Comparison of ENCODE assay signal across 10 cellular contexts in genomic region chr15:40281057-40281850, GRCh38. TPM values are rescaled to one million over a fixed set of nuclear protein-coding genes. Genes with fewer than 3 reads are reported as not detected.
DNase-seq lines count a peak whose midpoint lies in the region; ATAC-seq and TF ChIP-seq lines count a peak whose summit lies in the region.
"Had no signal": no experiment of that assay in that cellular context is flagged by ENCODE, and none has a peak within 500 bp of the region (broad histone marks: within the 10 kb centered on the region; RNA-seq: fewer than 3 reads in every experiment).

No MANE protein-coding gene starts in this region.

- DNase-seq in activated T-cell treated with anti-CD3 and anti-CD28 coated beads, Interleukin-2, amount 50 U/mL, for 4 hours: no peak
- DNase-seq in activated T-cell treated with anti-CD3 and anti-CD28 coated beads for 4 hours (no peak), immature natural killer cell (no peak), suprapubic skin (ENCODE audit: low spot score in 2 of 2) (no peak), NCI-H1092 (lab: John Stamatoyannopoulos, UW) (no peak), GM10248 (ENCODE audit: extremely low spot score) (no peak)
- DNase-seq in activated CD8-positive, alpha-beta T cell treated with anti-CD3 and anti-CD28 coated beads for 36 hours: no peak
- DNase-seq: stimulated activated CD4-positive, alpha-beta T cell treated with anti-CD3 and anti-CD28 coated beads, Interleukin-4, amount 100 ng/mL, for 24 hours had no signal

- WGBS in suprapubic skin: 66% methylated on average over 16 of the region's 47 CpGs

- peaks cover 52% of the 10 kb centered on the region for H3K4me1 ChIP-seq in suprapubic skin

- no peaks in the 10 kb centered on the region for H3K9me3 ChIP-seq in suprapubic skin
- H3K9me3 ChIP-seq: testis had no signal

- H3K4me3 Mint-ChIP-seq in activated T-cell treated with anti-CD3 and anti-CD28 coated beads, Interleukin-2, amount 50 U/mL, for 4 hours: peak overlapping the region; percentile 54
- H3K4me3 Mint-ChIP-seq in activated CD8-positive, alpha-beta T cell treated with anti-CD3 and anti-CD28 coated beads for 36 hours: peak overlapping the region; percentile 9
- H3K4me3 Mint-ChIP-seq in immature natural killer cell: peak overlapping the region; percentile 36 to 68 (median 58)

- H3K36me3 Mint-ChIP-seq in activated T-cell treated with anti-CD3 and anti-CD28 coated beads, Interleukin-2, amount 50 U/mL, for 4 hours (ENCODE audit: insufficient read depth): no peaks in the 10 kb centered on the region
- H3K36me3 Mint-ChIP-seq in activated CD8-positive, alpha-beta T cell treated with anti-CD3 and anti-CD28 coated beads for 36 hours (ENCODE audit: low read depth): no peaks in the 10 kb centered on the region
- no peaks in the 10 kb centered on the region for H3K36me3 Mint-ChIP-seq in immature natural killer cell

- H3K27ac ChIP-seq in suprapubic skin: no peak overlapping the region
- H3K27ac ChIP-seq: testis had no signal

- no peak overlapping the region for H3K27ac Mint-ChIP-seq in activated CD8-positive, alpha-beta T cell treated with anti-CD3 and anti-CD28 coated beads for 36 hours
- no peak overlapping the region for H3K27ac Mint-ChIP-seq in immature natural killer cell

- TF ChIP-seq EP300 in suprapubic skin (IDR thresholded peaks at IDR 0.05): no peak

- peak overlapping the region; percentile 54 for H3K4me3 ChIP-seq in suprapubic skin

- TF ChIP-seq CTCF in activated CD8-positive, alpha-beta T cell treated with anti-CD3 and anti-CD28 coated beads for 36 hours (IDR thresholded peaks at IDR 0.05): no peak
- TF ChIP-seq CTCF in suprapubic skin (IDR thresholded peaks at IDR 0.05): no peak
- TF ChIP-seq CTCF in GM10248 (IDR thresholded peaks at IDR 0.05; ENCODE audit: control extremely low read depth, extremely low read depth, low read depth, missing control alignments): no peak

- intact Hi-C loops in activated CD8-positive, alpha-beta T cell treated with anti-CD3 and anti-CD28 coated beads for 36 hours (cut with micrococcal nuclease): no loop called here

- H3K36me3 ChIP-seq in suprapubic skin: peaks cover 2% of the 10 kb centered on the region

- peaks cover 54% of the 10 kb centered on the region for H3K27me3 ChIP-seq in suprapubic skin
- H3K27me3 ChIP-seq: testis had no signal

- H3K9me3 Mint-ChIP-seq in activated T-cell treated with anti-CD3 and anti-CD28 coated beads, Interleukin-2, amount 50 U/mL, for 4 hours: no peaks in the 10 kb centered on the region
- H3K9me3 Mint-ChIP-seq in activated CD8-positive, alpha-beta T cell treated with anti-CD3 and anti-CD28 coated beads for 36 hours: no peaks in the 10 kb centered on the region
- H3K9me3 Mint-ChIP-seq in immature natural killer cell: no peaks in the 10 kb centered on the region

- CTCF ChIA-PET in activated CD8-positive, alpha-beta T cell treated with anti-CD3 and anti-CD28 coated beads for 36 hours (lab: Charles Lee): interaction anchor here (0.7 to 14.6 kb wide), 10 partner anchors 11 to 64 kb away, joined by 3 to 595 read pairs (median 12); partner anchors contain the start of genes CCDC9B, INAFM2, PAK6 and PLCB2
- CTCF ChIA-PET in GM10248 (lab: Yijun Ruan, JAX): interaction anchor here (1.1 to 20.1 kb wide), 11 partner anchors 8 to 236 kb away, joined by 3 to 525 read pairs (median 11); partner anchors contain the start of genes CCDC9B, INAFM2 and PLCB2

- ATAC-seq in activated T-cell treated with anti-CD3 and anti-CD28 coated beads, Interleukin-2, amount 50 U/mL, for 4 hours: no peak
- no peak for ATAC-seq in activated CD8-positive, alpha-beta T cell treated with anti-CD3 and anti-CD28 coated beads for 36 hours
- ATAC-seq in GM21576 (IDR thresholded peaks at IDR 0.05; ENCODE audit: unreplicated experiment): no peak

- peaks cover 2% of the 10 kb centered on the region for H3K4me1 Mint-ChIP-seq in activated T-cell treated with anti-CD3 and anti-CD28 coated beads, Interleukin-2, amount 50 U/mL, for 4 hours (ENCODE audit: low read depth)
- no peaks in the 10 kb centered on the region for H3K4me1 Mint-ChIP-seq in activated CD8-positive, alpha-beta T cell treated with anti-CD3 and anti-CD28 coated beads for 36 hours (ENCODE audit: low read depth)
- H3K4me1 Mint-ChIP-seq in immature natural killer cell: peaks cover 6 to 8% of the 10 kb centered on the region in 2 donors

- H3K27me3 Mint-ChIP-seq in activated T-cell treated with anti-CD3 and anti-CD28 coated beads, Interleukin-2, amount 50 U/mL, for 4 hours (ENCODE audit: low read depth): peaks cover 32% of the 10 kb centered on the region
- H3K27me3 Mint-ChIP-seq in activated CD8-positive, alpha-beta T cell treated with anti-CD3 and anti-CD28 coated beads for 36 hours: peaks cover 26% of the 10 kb centered on the region
- peaks cover 3 to 13% (median 11%) of the 10 kb centered on the region in 3 donors for H3K27me3 Mint-ChIP-seq in immature natural killer cell (ENCODE audit: low read depth in 3 of 3)

- POLR2A ChIA-PET in activated CD8-positive, alpha-beta T cell treated with anti-CD3 and anti-CD28 coated beads for 36 hours (lab: Charles Lee): no interaction called here
- POLR2A ChIA-PET in GM10248 (lab: Yijun Ruan, JAX): no interaction called here

- TF ChIP-seq POLR2A in suprapubic skin (IDR thresholded peaks at IDR 0.05): no peak

RNA-seq across cellular contexts. Expression of gene ANKRD63, which starts 1.6 kb away (rescaled TPM):
- total RNA-seq in activated T-cell treated with anti-CD3 and anti-CD28 coated beads, Interleukin-2, amount 50 U/mL, for 4 hours: not detected
- not detected for total RNA-seq in activated CD8-positive, alpha-beta T cell treated with anti-CD3 and anti-CD28 coated beads for 36 hours
- not detected for polyA plus RNA-seq in immature natural killer cell
- not detected for total RNA-seq in suprapubic skin

RNA-seq across cellular contexts. Expression of gene PLCB2, which starts 26.5 kb away (rescaled TPM):
- total RNA-seq in activated T-cell treated with anti-CD3 and anti-CD28 coated beads, Interleukin-2, amount 50 U/mL, for 4 hours: 10 to 100 TPM; 41.7 to 50.3 (median 48.6) TPM
- 10 to 100 TPM; 44.6 to 58.8 TPM for total RNA-seq in activated CD8-positive, alpha-beta T cell treated with anti-CD3 and anti-CD28 coated beads for 36 hours
- polyA plus RNA-seq in immature natural killer cell: 10 to 100 TPM; 18.0 to 57.0 (median 24.2) TPM
- 1 to 10 TPM in 3 of 4 donors, under 1 TPM in 1; 0.34 to 3.0 (median 2.0) TPM for total RNA-seq in suprapubic skin

RNA-seq across cellular contexts. Expression of gene INAFM2, which starts 42.2 kb away (rescaled TPM):
- 10 to 100 TPM; 11.4 to 13.3 (median 13.3) TPM for total RNA-seq in activated T-cell treated with anti-CD3 and anti-CD28 coated beads, Interleukin-2, amount 50 U/mL, for 4 hours
- 10 to 100 TPM; 15.0 to 16.9 TPM for total RNA-seq in activated CD8-positive, alpha-beta T cell treated with anti-CD3 and anti-CD28 coated beads for 36 hours
- 1 to 10 TPM; 3.2 to 3.5 (median 3.2) TPM for polyA plus RNA-seq in immature natural killer cell
- total RNA-seq in suprapubic skin: 1 to 10 TPM; 3.3 to 9.1 (median 6.1) TPM

RNA-seq across cellular contexts. Expression of gene PAK6, which starts 42.4 kb away (rescaled TPM):
- under 1 TPM; 0.28 to 0.84 (median 0.76) TPM for total RNA-seq in activated T-cell treated with anti-CD3 and anti-CD28 coated beads, Interleukin-2, amount 50 U/mL, for 4 hours
- total RNA-seq in activated CD8-positive, alpha-beta T cell treated with anti-CD3 and anti-CD28 coated beads for 36 hours: under 1 TPM; 0.67 to 0.83 TPM
- 1 to 10 TPM; 2.0 to 8.3 (median 3.6) TPM for polyA plus RNA-seq in immature natural killer cell
- 100 to 1,000 TPM in 1 of 4 donors, 10 to 100 TPM in 3; 71.7 to 145 (median 79.2) TPM for total RNA-seq in suprapubic skin

RNA-seq across cellular contexts. Expression of gene CCDC9B, which starts 59.5 kb away (rescaled TPM):
- under 1 TPM; 0.13 to 0.30 (median 0.25) TPM for total RNA-seq in activated T-cell treated with anti-CD3 and anti-CD28 coated beads, Interleukin-2, amount 50 U/mL, for 4 hours
- 1 to 10 TPM; 1.4 to 2.3 TPM for total RNA-seq in activated CD8-positive, alpha-beta T cell treated with anti-CD3 and anti-CD28 coated beads for 36 hours
- under 1 TPM in 2 of 3 donors, not detected in 1; 0.09 to 0.46 TPM for polyA plus RNA-seq in immature natural killer cell
- total RNA-seq in suprapubic skin: 10 to 100 TPM in 2 of 4 donors, 1 to 10 TPM in 2; 6.1 to 47.9 (median 10.9) TPM

Comparison
In these comparisons a context has a peak if more than half of its experiments do, and no peak if none do; other contexts are left out.
1. RNA of gene PLCB2, which starts 26.5 kb away (total RNA-seq): 44.6 to 58.8 TPM in activated CD8-positive, alpha-beta T cell treated with anti-CD3 and anti-CD28 coated beads for 36 hours and 41.7 to 50.3 TPM in activated T-cell treated with anti-CD3 and anti-CD28 coated beads, Interleukin-2, amount 50 U/mL, for 4 hours; 0.34 to 3.0 TPM in suprapubic skin; every median in the first group is over 10 times any median in the second.
2. Peak in every context shown above with its lines, with median percentiles within 50 percentile points of each other: H3K4me3 Mint-ChIP-seq.